17 cellular contexts compared by ENCODE assay signal in genomic region chr6:79277109-79277508, GRCh38. TPM values are rescaled to one million over a fixed set of nuclear protein-coding genes. Genes with fewer than 3 reads are reported as not detected.
DNase-seq lines count a peak whose midpoint lies in the region; ATAC-seq and TF ChIP-seq lines count a peak whose summit lies in the region.
"Had no signal": no experiment of that assay in that cellular context is flagged by ENCODE, and none has a peak within 500 bp of the region (broad histone marks: within the 10 kb centered on the region; RNA-seq: fewer than 3 reads in every experiment).

No MANE protein-coding gene starts in this region.

- no peaks in the 10 kb centered on the region for H3K36me3 Mint-ChIP-seq in CD14-positive monocyte

- no peak for ATAC-seq in HG02623 (IDR thresholded peaks at IDR 0.05; ENCODE audit: unreplicated experiment)

- H3K4me3 Mint-ChIP-seq in CD14-positive monocyte: no peak overlapping the region
- H3K4me3 Mint-ChIP-seq: immature natural killer cell had no signal

- no peak overlapping the region for H3K27ac Mint-ChIP-seq in CD14-positive monocyte
- H3K27ac Mint-ChIP-seq: immature natural killer cell had no signal

- no peak for TF ChIP-seq CTCF in CD14-positive monocyte (IDR thresholded peaks at IDR 0.05)

- H3K27ac ChIP-seq in caudate nucleus (ENCODE audit: low read depth, low read length): no peak overlapping the region
- H3K27ac ChIP-seq: HL-60, parathyroid adenoma, stomach, WERI-Rb-1 had no signal

- DNase-seq in A172 (ENCODE audit: low spot score) (peak; percentile 26), LHCN-M2 (ENCODE audit: low read depth) (peak; percentile 76), dedifferentiated amniotic fluid mesenchymal stem cell (ENCODE audit: extremely low spot score) (peak; percentile 24), kidney tubule cell (ENCODE audit: low spot score) (peak; percentile 76), CD14-positive monocyte (ENCODE audit: low spot score) (no peak), caudate nucleus (lab: John Stamatoyannopoulos, UW) (no peak)
- DNase-seq in activated effector memory CD4-positive, alpha-beta T cell treated with anti-CD3 and anti-CD28 coated beads, Interleukin-2, amount 50 U/mL, for 16 hours: no peak
- DNase-seq: aorta, glutamatergic neuron, immature natural killer cell, NCI-H1694 treated with DMSO at 0.1 percent for 48 hours, NCI-H446, stomach, WERI-Rb-1 had no signal

- peaks cover 0 to 3% (median 0%) of the 10 kb centered on the region in 3 donors for H3K27me3 Mint-ChIP-seq in CD14-positive monocyte (ENCODE audit: low read depth in 3 of 3)

- peaks cover 0 to 8% (median 3%) of the 10 kb centered on the region in 7 donors for H3K9me3 Mint-ChIP-seq in CD14-positive monocyte

- no peaks in the 10 kb centered on the region for H3K4me1 Mint-ChIP-seq in CD14-positive monocyte
- H3K4me1 Mint-ChIP-seq: immature natural killer cell had no signal

- intact Hi-C loops in CD14-positive monocyte (cut with micrococcal nuclease): no loop called here

RNA-seq across cellular contexts. Expression of gene HMGN3, which starts 42.6 kb away (rescaled TPM):
- 73.9 and 119 TPM in 2 replicates for total RNA-seq in A172 (2014; rRNA removed; shearing (Covaris generic))
- total RNA-seq in LHCN-M2 (2014; rRNA removed): 67.8 and 80.7 TPM in 2 replicates
- polyA plus RNA-seq in LHCN-M2 (2012): 52.0 TPM
- polyA plus RNA-seq in CD14-positive monocyte: 100 to 1,000 TPM in 1 of 2 donors, 10 to 100 TPM in 1; 84.4 to 106 TPM

Comparison
In these comparisons a context has a peak if more than half of its experiments do, and no peak if none do; other contexts are left out.
1. DNase-seq: peak in A172 (single experiment), LHCN-M2 (single experiment), dedifferentiated amniotic fluid mesenchymal stem cell (single experiment) and kidney tubule cell (single experiment); none in CD14-positive monocyte (single experiment), caudate nucleus (0 of 61) and activated effector memory CD4-positive, alpha-beta T cell treated with anti-CD3 and anti-CD28 coated beads, Interleukin-2, amount 50 U/mL, for 16 hours (single experiment).